20 cellular contexts compared by ENCODE assay signal in genomic region chr9:109973336-109973735, GRCh38.
A peak's percentile ranks its signal among the peaks of the same experiment; 100 is the strongest.
DNase-seq lines count a peak whose midpoint lies in the region; ATAC-seq, FAIRE-seq and TF ChIP-seq lines count a peak whose summit lies in the region.
"Had no signal": no experiment of that assay in that cellular context is flagged by ENCODE, and none has a peak within 500 bp of the region (broad histone marks: within the 10 kb centered on the region; RNA-seq: fewer than 3 reads in every experiment).

No MANE protein-coding gene starts in this region.

- no peak overlapping the region for H3K4me3 ChIP-seq in OCI-LY1 (ENCODE audit: low read depth, low read length, poor library complexity, severe bottlenecking)
- H3K4me3 ChIP-seq in GM12878: no peak overlapping the region
- H3K4me3 ChIP-seq in mucosa of descending colon: no peak overlapping the region
- no peak overlapping the region for H3K4me3 ChIP-seq in uterus
- H3K4me3 ChIP-seq: cardiac muscle cell, GM23338, Peyer's patch, transverse colon had no signal

- TF ChIP-seq POLR2A in GM12878 (IDR thresholded peaks at IDR 0.05; ENCODE audit: low read depth, low read length) (no peak), uterus (IDR thresholded peaks at IDR 0.05) (no peak)

- no peaks in the 10 kb centered on the region for H4K20me1 ChIP-seq in OCI-LY1 (ENCODE audit: insufficient read depth, low read length)
- H4K20me1 ChIP-seq in GM12878 (ENCODE audit: control insufficient read depth, insufficient read depth): no peaks in the 10 kb centered on the region

- no TSS peak for BruUV-seq in GM12878 (replicated peaks; lab: Mats Ljungman, UMichigan)

- ATAC-seq in stimulated activated naive CD8-positive, alpha-beta T cell treated with anti-CD3 and anti-CD28 coated beads, Interleukin-15, Interleukin-2, amounts not matched to agents 100 U/mL and 50 U/mL, for 24 hours: no peak
- ATAC-seq in GM12878 (peak; percentile 7), mucosa of descending colon (no peak)
- ATAC-seq: CD8-positive, alpha-beta T cell; GM23338 had no signal

- POLR2A ChIA-PET in GM12878 (lab: Charles Lee): interaction anchor here (0.6 to 1.8 kb wide), 3 partner anchors 69 to 1659 kb away, joined by 3 to 4 read pairs (median 3); no protein-coding TSS in a partner anchor

- H3K27ac ChIP-seq in OCI-LY1 (ENCODE audit: low read depth, low read length, poor library complexity, severe bottlenecking) (peak overlapping the region; percentile 96), GM12878 (ENCODE audit: control insufficient read depth, insufficient read depth) (peak overlapping the region; percentile 92), uterus (no peak overlapping the region)
- H3K27ac ChIP-seq: cardiac muscle cell, parathyroid adenoma had no signal

- no peak for DNase-seq in stimulated activated naive CD8-positive, alpha-beta T cell treated with anti-CD3 and anti-CD28 coated beads, Interleukin-15, Interleukin-2, amounts not matched to agents 100 U/mL and 50 U/mL, for 24 hours
- DNase-seq in GM12878 (ENCODE audit: low read depth, low spot score): no peak
- DNase-seq in GM13976 (ENCODE audit: low spot score): no peak
- no peak for DNase-seq in mucosa of descending colon
- no peak for DNase-seq in uterus
- DNase-seq: aorta; CD8-positive, alpha-beta T cell; GF-D8; islet precursor cell; KBM-7; NCI-H1436; NCI-H510A; Peyer's patch; stimulated activated CD4-positive, alpha-beta T cell treated with anti-CD3 and anti-CD28 coated beads, Interleukin-4, amount 100 ng/mL, for 4 hours; transverse colon had no signal

- no peak overlapping the region for H3K9ac ChIP-seq in OCI-LY1 (ENCODE audit: low read length)
- H3K9ac ChIP-seq in GM12878 (ENCODE audit: control insufficient read depth, insufficient read depth, low read length): no peak overlapping the region; the same call in 1 of the 2 replicates
- H3K9ac ChIP-seq: parathyroid adenoma had no signal

- RAD21 ChIA-PET in GM12878 (lab: Charles Lee; ENCODE audit: unreplicated experiment): interaction anchor here (0.7 to 1.1 kb wide), 10 partner anchors 9 to 175 kb away, joined by 3 to 4 read pairs (median 3); no protein-coding TSS in a partner anchor

- peak overlapping the region; percentile 50; the same call in 1 of the 2 replicates for H3K4me2 ChIP-seq in OCI-LY1 (ENCODE audit: low read length)
- H3K4me2 ChIP-seq in GM12878 (ENCODE audit: control insufficient read depth, insufficient read depth): peak overlapping the region; percentile 80
- H3K4me2 ChIP-seq: GM23338 had no signal

- H2AFZ ChIP-seq in OCI-LY1 (ENCODE audit: low read length): no peak overlapping the region
- H2AFZ ChIP-seq in GM12878 (ENCODE audit: control insufficient read depth, low read depth, low read length): no peak overlapping the region
- H2AFZ ChIP-seq: GM23338, parathyroid adenoma had no signal

- TF ChIP-seq CTCF in OCI-LY1 (IDR thresholded peaks at IDR 0.05; ENCODE audit: low read length): no peak
- TF ChIP-seq CTCF in GM12878 (IDR thresholded peaks at IDR 0.05 in 2 of 3, conservative IDR thresholded peaks at IDR 0.05 in 1 of 3; ENCODE audit: control insufficient read depth in 2 of 3, extremely low read depth in 1 of 3, insufficient read depth in 1 of 3, low read depth in 3 of 3, low read length in 3 of 3): no peak
- TF ChIP-seq CTCF in GM13976 (IDR thresholded peaks at IDR 0.05; ENCODE audit: borderline replicate concordance, control extremely low read depth, extremely low read depth, insufficient read depth, missing control alignments): no peak
- TF ChIP-seq CTCF in mucosa of descending colon (IDR thresholded peaks at IDR 0.05): no peak
- TF ChIP-seq CTCF in uterus (IDR thresholded peaks at IDR 0.05): no peak

- H3F3A ChIP-seq in OCI-LY1 (ENCODE audit: insufficient read depth, low read length): no peaks in the 10 kb centered on the region

- H3K79me2 ChIP-seq in OCI-LY1 (ENCODE audit: insufficient read depth, low read length) (no peaks in the 10 kb centered on the region), GM12878 (ENCODE audit: control insufficient read depth, insufficient read depth, low read length) (peaks cover 2% of the 10 kb centered on the region; the same call in 1 of the 2 replicates)
- H3K79me2 ChIP-seq: parathyroid adenoma had no signal

- TF ChIP-seq RAD21 in GM12878 (IDR thresholded peaks at IDR 0.05; ENCODE audit: insufficient read depth, low read depth, low read length): no peak

- peak overlapping the region; percentile 28 for H3K27ac Mint-ChIP-seq in stimulated activated naive CD8-positive, alpha-beta T cell treated with anti-CD3 and anti-CD28 coated beads, Interleukin-15, Interleukin-2, amounts not matched to agents 100 ng/mL and 50 ng/mL, for 24 hours
- H3K27ac Mint-ChIP-seq: CD8-positive, alpha-beta T cell; GM23338 had no signal

- CTCF ChIA-PET in GM12878 (lab: Yijun Ruan, JAX): interaction anchor here (0.7 to 10.7 kb wide), 2 partner anchors 66 to 179 kb away, joined by 3 to 102 read pairs; no protein-coding TSS in a partner anchor

- H3K4me1 ChIP-seq in OCI-LY1 (ENCODE audit: insufficient read depth, low read length, severe bottlenecking): peaks cover 77% of the 10 kb centered on the region
- peaks cover 78% of the 10 kb centered on the region for H3K4me1 ChIP-seq in GM12878 (ENCODE audit: control insufficient read depth, insufficient read depth, low read length)
- H3K4me1 ChIP-seq in mucosa of descending colon (ENCODE audit: low read depth): no peaks in the 10 kb centered on the region
- H3K4me1 ChIP-seq in uterus: no peaks in the 10 kb centered on the region
- H3K4me1 ChIP-seq: parathyroid adenoma had no signal

- no peaks in the 10 kb centered on the region for H3K27me3 Mint-ChIP-seq in stimulated activated naive CD8-positive, alpha-beta T cell treated with anti-CD3 and anti-CD28 coated beads, Interleukin-15, Interleukin-2, amounts not matched to agents 100 ng/mL and 50 ng/mL, for 24 hours

- no peaks in the 10 kb centered on the region for H3K9me2 ChIP-seq in OCI-LY1 (ENCODE audit: low read depth, low read length)

- H3K36me3 ChIP-seq in OCI-LY1 (ENCODE audit: insufficient read depth, low read length) (no peaks in the 10 kb centered on the region), GM12878 (ENCODE audit: control insufficient read depth in 2 of 2, insufficient read depth in 2 of 2, low read length in 1 of 2) (no peaks in the 10 kb centered on the region), mucosa of descending colon (ENCODE audit: low read depth) (no peaks in the 10 kb centered on the region), uterus (no peaks in the 10 kb centered on the region)
- H3K36me3 ChIP-seq: Peyer's patch, transverse colon had no signal

- SMC1A ChIA-PET in GM12878 (lab: Charles Lee; ENCODE audit: uncharacterized antibody, unreplicated experiment): interaction anchor here (0.8 to 12.1 kb wide), 10 partner anchors 7 to 175 kb away, joined by 3 to 254 read pairs (median 4); no protein-coding TSS in a partner anchor

- H3K9me3 ChIP-seq in OCI-LY1 (ENCODE audit: low read length): no peaks in the 10 kb centered on the region
- H3K9me3 ChIP-seq in GM12878 (replicated peaks; ENCODE audit: control insufficient read depth, insufficient read depth, low read length): no peaks in the 10 kb centered on the region
- no peaks in the 10 kb centered on the region for H3K9me3 ChIP-seq in mucosa of descending colon
- H3K9me3 ChIP-seq in uterus: no peaks in the 10 kb centered on the region
- H3K9me3 ChIP-seq: Peyer's patch, transverse colon had no signal

- no peak for FAIRE-seq in GM12878 (lab: Jason Lieb, UNC)

- no peaks in the 10 kb centered on the region for H3K36me3 Mint-ChIP-seq in stimulated activated naive CD8-positive, alpha-beta T cell treated with anti-CD3 and anti-CD28 coated beads, Interleukin-15, Interleukin-2, amounts not matched to agents 100 ng/mL and 50 ng/mL, for 24 hours (ENCODE audit: low read depth)
- H3K36me3 Mint-ChIP-seq: CD8-positive, alpha-beta T cell had no signal

- TF ChIP-seq EP300 in GM12878 (IDR thresholded peaks at IDR 0.05; ENCODE audit: borderline replicate concordance in 1 of 2, control insufficient read depth in 1 of 2, low read depth in 2 of 2, low read length in 2 of 2): no peak

- H3K4me1 Mint-ChIP-seq in stimulated activated naive CD8-positive, alpha-beta T cell treated with anti-CD3 and anti-CD28 coated beads, Interleukin-15, Interleukin-2, amounts not matched to agents 100 ng/mL and 50 ng/mL, for 24 hours (ENCODE audit: low read depth): peaks cover 83% of the 10 kb centered on the region
- H3K4me1 Mint-ChIP-seq: GM23338 had no signal

- 100% methylated on average over 1 of the region's 1 CpG for WGBS in GM12878 (ENCODE audit: insufficient coverage, insufficient replicate concordance, low lambda C conversion rate, missing lambda C conversion rate)

- in situ Hi-C loops in GM12878 (cut with MboI): loop anchor here (5.0 kb wide), 2 partner anchors 56 to 179 kb away; no protein-coding TSS in a partner anchor
- in situ Hi-C loops in GM13976 (cut with MboI; ENCODE audit: low sequenced_read_pairs, unreplicated experiment): loop anchor here (5.0 kb wide), 1 partner anchor 61 kb away; no protein-coding TSS in a partner anchor

- intact Hi-C loops in GM12878 (cut with micrococcal nuclease; ENCODE audit: unreplicated experiment) (loop anchor here (5.0 kb wide), 1 partner anchor 561 kb away; no protein-coding TSS in a partner anchor), mucosa of descending colon (cut with DNase I, micrococcal nuclease) (no loop called here), uterus (cut with DNase I; ENCODE audit: low total_unique reads) (no loop called here)

- H3K4me3 Mint-ChIP-seq in stimulated activated naive CD8-positive, alpha-beta T cell treated with anti-CD3 and anti-CD28 coated beads, Interleukin-15, Interleukin-2, amounts not matched to agents 100 ng/mL and 50 ng/mL, for 24 hours: no peak overlapping the region
- H3K4me3 Mint-ChIP-seq: CD8-positive, alpha-beta T cell; GM23338 had no signal

- H3K27me3 ChIP-seq in OCI-LY1 (ENCODE audit: insufficient read depth, low read length) (no peaks in the 10 kb centered on the region), GM12878 (replicated peaks in 1 of 2; ENCODE audit: control insufficient read depth in 2 of 2, insufficient read depth in 2 of 2, low read length in 1 of 2) (no peaks in the 10 kb centered on the region), uterus (no peaks in the 10 kb centered on the region)
- H3K27me3 ChIP-seq: cardiac muscle cell, Peyer's patch, transverse colon had no signal

- no peaks in the 10 kb centered on the region for H3K9me3 Mint-ChIP-seq in stimulated activated naive CD8-positive, alpha-beta T cell treated with anti-CD3 and anti-CD28 coated beads, Interleukin-15, Interleukin-2, amounts not matched to agents 100 ng/mL and 50 ng/mL, for 24 hours
- H3K9me3 Mint-ChIP-seq: CD8-positive, alpha-beta T cell; GM23338 had no signal

TF ChIP-seq in GM12878, 131 proteins besides CTCF, POLR2A, EP300 and RAD21 (continues in another document):
- no peak for TF ChIP-seq MEF2B (IDR thresholded peaks at IDR 0.05; ENCODE audit: partially characterized antibody, poor library complexity, severe bottlenecking)
- TF ChIP-seq SMAD5 (IDR thresholded peaks at IDR 0.05; ENCODE audit: low read depth): no peak
- no peak for TF ChIP-seq PAX8 (IDR thresholded peaks at IDR 0.05)
- TF ChIP-seq BHLHE40 (IDR thresholded peaks at IDR 0.05; ENCODE audit: borderline replicate concordance in 1 of 2, low read depth in 2 of 2, low read length in 1 of 2): peak; percentile 11 to 62; a peak in 2 of 4 replicates

Comparison
In these comparisons a context has a peak if more than half of its experiments do, and no peak if none do; other contexts are left out.
1. H3K27ac ChIP-seq: peak in OCI-LY1 (single experiment) and GM12878 (single experiment); none in uterus (0 of 2).